Comparison of ENCODE assay signal across 16 cellular contexts in the genomic region with DNA sequence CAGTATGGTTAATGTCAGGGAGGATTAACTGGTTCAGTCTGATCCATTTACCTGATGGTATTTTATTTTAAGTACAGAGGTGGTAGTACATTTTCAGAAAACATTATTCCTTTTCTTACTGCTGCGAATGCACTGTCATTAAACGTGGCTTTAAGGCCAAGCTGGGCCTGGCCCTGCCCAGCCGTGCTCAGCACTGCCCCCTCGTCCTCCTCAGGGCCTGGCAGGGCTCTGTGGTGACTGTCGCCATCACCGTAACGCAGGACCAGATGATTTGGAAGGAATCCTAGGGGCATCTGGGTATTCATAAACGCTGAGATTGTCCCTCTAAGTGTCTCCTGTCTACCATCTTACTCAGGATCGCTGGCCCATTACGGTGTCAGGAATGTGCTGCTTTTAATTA.
"Had no signal": no experiment of that assay in that cellular context is flagged by ENCODE, and none has a peak within 500 bp of the region (broad histone marks: within the 10 kb centered on the region; RNA-seq: fewer than 3 reads in every experiment).

No MANE protein-coding gene starts in this region.

- H3K27ac ChIP-seq: esophagus muscularis mucosa, heart right ventricle, tibial artery had no signal

- H3K27me3 ChIP-seq: esophagus muscularis mucosa, heart right ventricle, tibial artery had no signal

- H3K9me3 ChIP-seq: esophagus muscularis mucosa, heart right ventricle, tibial artery had no signal

- H3K27ac Mint-ChIP-seq: activated B cell treated with CpG ODN at 0.5 μM for 24 hours; activated CD4-positive, alpha-beta memory T cell treated with anti-CD3 and anti-CD28 coated beads for 36 hours; activated naive CD4-positive, alpha-beta T cell treated with anti-CD3 and anti-CD28 coated beads for 36 hours; activated T-helper 17 cell treated with anti-CD3 and anti-CD28 coated beads, Interleukin-2, amount 50 U/mL, for 72 hours; natural killer cell had no signal

- ATAC-seq: activated T-helper 17 cell treated with anti-CD3 and anti-CD28 coated beads, Interleukin-2, amount 50 U/mL, for 72 hours; heart right ventricle; natural killer cell had no signal

- H3K9me3 Mint-ChIP-seq: activated B cell treated with CpG ODN at 0.5 μM for 24 hours; activated CD4-positive, alpha-beta memory T cell treated with anti-CD3 and anti-CD28 coated beads for 36 hours; activated naive CD4-positive, alpha-beta T cell treated with anti-CD3 and anti-CD28 coated beads for 36 hours; activated T-helper 17 cell treated with anti-CD3 and anti-CD28 coated beads, Interleukin-2, amount 50 U/mL, for 72 hours; natural killer cell had no signal

- H3K4me3 Mint-ChIP-seq: activated B cell treated with CpG ODN at 0.5 μM for 24 hours; activated CD4-positive, alpha-beta memory T cell treated with anti-CD3 and anti-CD28 coated beads for 36 hours; activated naive CD4-positive, alpha-beta T cell treated with anti-CD3 and anti-CD28 coated beads for 36 hours; activated T-helper 17 cell treated with anti-CD3 and anti-CD28 coated beads, Interleukin-2, amount 50 U/mL, for 72 hours; natural killer cell had no signal

- H3K4me1 ChIP-seq: esophagus muscularis mucosa, tibial artery had no signal

- H3K27me3 Mint-ChIP-seq: activated B cell treated with CpG ODN at 0.5 μM for 24 hours; activated CD4-positive, alpha-beta memory T cell treated with anti-CD3 and anti-CD28 coated beads for 36 hours; activated T-helper 17 cell treated with anti-CD3 and anti-CD28 coated beads, Interleukin-2, amount 50 U/mL, for 72 hours had no signal

- DNase-seq: activated B cell treated with CpG ODN at 0.5 μM for 24 hours; activated CD4-positive, alpha-beta memory T cell treated with anti-CD3 and anti-CD28 coated beads for 36 hours; activated CD4-positive, alpha-beta T cell treated with anti-CD3 and anti-CD28 coated beads for 4 hours; activated naive CD4-positive, alpha-beta T cell treated with anti-CD3 and anti-CD28 coated beads for 36 hours; activated T-cell treated with anti-CD3 and anti-CD28 coated beads, Interleukin-2, amount 50 U/mL, for 1 hour; cerebellar nuclear complex; cortex of kidney; effector CD4-positive, alpha-beta T cell; heart right ventricle; kidney glomerular epithelial cell; mesenchymal stem cell; natural killer cell; stimulated activated naive CD4-positive, alpha-beta T cell treated with Interleukin-2 at 50 U/mL for 16 hours had no signal

- H3K4me3 ChIP-seq: esophagus muscularis mucosa, heart right ventricle, tibial artery had no signal
